In genomic region chr2:37569986-37570688, GRCh38 we compare ENCODE assay signal across 15 cellular contexts.
DNase-seq lines count a peak whose midpoint lies in the region; ATAC-seq and TF ChIP-seq lines count a peak whose summit lies in the region.
"Had no signal": no experiment of that assay in that cellular context is flagged by ENCODE, and none has a peak within 500 bp of the region (broad histone marks: within the 10 kb centered on the region; RNA-seq: fewer than 3 reads in every experiment).

No MANE protein-coding gene starts in this region.

- TF ChIP-seq CTCF in left ventricle myocardium inferior (IDR thresholded peaks at IDR 0.05; ENCODE audit: borderline replicate concordance) = no peak
- TF ChIP-seq CTCF in right atrium auricular region (IDR thresholded peaks at IDR 0.05) = no peak
- no peak for TF ChIP-seq CTCF in brain (conservative IDR thresholded peaks at IDR 0.05)
- TF ChIP-seq CTCF in tibial artery (IDR thresholded peaks at IDR 0.05) = no peak

- H3K4me1 ChIP-seq in left ventricle myocardium inferior = peaks cover 13% of the 10 kb centered on the region
- H3K4me1 ChIP-seq in right atrium auricular region = peaks cover 0 to 15% of the 10 kb centered on the region in 2 donors
- H3K4me1 ChIP-seq in tibial artery = peaks cover 0 to 67% (median 22%) of the 10 kb centered on the region in 4 donors

- H3K4me3 Mint-ChIP-seq in brain (peak overlapping the region in 1 of 5 experiments; percentile 37), immature natural killer cell (no peak overlapping the region)
- H3K4me3 Mint-ChIP-seq: dendritic cell treated with granulocyte-macrophage colony-stimulating factor and Interleukin-4, amounts not matched to agents 40 ng/mL and 50 ng/mL, for 4 days; H9; naive B cell had no signal

- no peaks in the 10 kb centered on the region for H3K27me3 ChIP-seq in left ventricle myocardium inferior (ENCODE audit: low read depth)
- H3K27me3 ChIP-seq in right atrium auricular region = no peaks in the 10 kb centered on the region
- H3K27me3 ChIP-seq in tibial artery = no peaks in the 10 kb centered on the region

- H3K4me3 ChIP-seq in left ventricle myocardium inferior (no peak overlapping the region), right atrium auricular region (no peak overlapping the region), tibial artery (no peak overlapping the region)

- H3K9me3 Mint-ChIP-seq in brain (peaks cover 0 to 8% (median 3%) of the 10 kb centered on the region in 5 experiments), immature natural killer cell (peaks cover 0 to 6% (median 0%) of the 10 kb centered on the region in 6 donors)
- H3K9me3 Mint-ChIP-seq: dendritic cell treated with granulocyte-macrophage colony-stimulating factor and Interleukin-4, amounts not matched to agents 40 ng/mL and 50 ng/mL, for 4 days; H9; naive B cell had no signal

- H3K36me3 Mint-ChIP-seq in brain (no peaks in the 10 kb centered on the region), immature natural killer cell (peaks cover 0 to 4% (median 0%) of the 10 kb centered on the region in 3 donors)

- ATAC-seq in left colon = peak; percentile 58
- ATAC-seq: sciatic nerve had no signal

- peak overlapping the region; percentile 55 to 89 (median 83) for H3K27ac Mint-ChIP-seq in brain
- no peak overlapping the region for H3K27ac Mint-ChIP-seq in immature natural killer cell
- H3K27ac Mint-ChIP-seq: dendritic cell treated with granulocyte-macrophage colony-stimulating factor and Interleukin-4, amounts not matched to agents 40 ng/mL and 50 ng/mL, for 4 days; H9; naive B cell had no signal

- H3K27me3 Mint-ChIP-seq in brain (peaks cover 6% of the 10 kb centered on the region), immature natural killer cell (ENCODE audit: low read depth in 3 of 3) (no peaks in the 10 kb centered on the region)
- H3K27me3 Mint-ChIP-seq: dendritic cell treated with granulocyte-macrophage colony-stimulating factor and Interleukin-4, amounts not matched to agents 40 ng/mL and 50 ng/mL, for 4 days had no signal

- H3K9me3 ChIP-seq in left ventricle myocardium inferior (replicated peaks) (no peaks in the 10 kb centered on the region), right atrium auricular region (no peaks in the 10 kb centered on the region), tibial artery (no peaks in the 10 kb centered on the region)

- H3K27ac ChIP-seq in left ventricle myocardium inferior (replicated peaks) (peak overlapping the region; percentile 23), right atrium auricular region (peak overlapping the region in 1 of 2 donors; percentile 59), tibial artery (peak overlapping the region; percentile 36 to 53)

- H3K36me3 ChIP-seq in left ventricle myocardium inferior = no peaks in the 10 kb centered on the region
- H3K36me3 ChIP-seq in right atrium auricular region = no peaks in the 10 kb centered on the region
- no peaks in the 10 kb centered on the region for H3K36me3 ChIP-seq in tibial artery

- DNase-seq in left ventricle myocardium inferior (no peak), right atrium auricular region (ENCODE audit: low spot score) (no peak), left colon (no peak), tibial artery (no peak), immature natural killer cell (no peak), glomerular visceral epithelial cell (ENCODE audit: extremely low spot score) (no peak)
- DNase-seq in activated naive CD4-positive, alpha-beta T cell (lab: John Stamatoyannopoulos, UW) = no peak
- DNase-seq: activated CD4-positive, alpha-beta T cell treated with anti-CD3 and anti-CD28 coated beads for 1 hour; H9; kidney; naive B cell; NCI-H1105 had no signal

- intact Hi-C loops in left ventricle myocardium inferior (cut with micrococcal nuclease) = no loop called here
- intact Hi-C loops in left colon (cut with DNase I, micrococcal nuclease) = no loop called here
- intact Hi-C loops in tibial artery (cut with DNase I; ENCODE audit: low total_unique reads) = no loop called here

- H3K4me1 Mint-ChIP-seq in brain = peaks cover 26% of the 10 kb centered on the region
- H3K4me1 Mint-ChIP-seq in immature natural killer cell = peaks cover 32 to 55% of the 10 kb centered on the region in 2 donors

Comparison
In these comparisons a context has a peak if more than half of its experiments do, and no peak if none do; other contexts are left out.
1. H3K27ac Mint-ChIP-seq: peak in brain (5 of 5); none in immature natural killer cell (0 of 6).